1 cellular context compared by ENCODE assay signal in the genomic region with DNA sequence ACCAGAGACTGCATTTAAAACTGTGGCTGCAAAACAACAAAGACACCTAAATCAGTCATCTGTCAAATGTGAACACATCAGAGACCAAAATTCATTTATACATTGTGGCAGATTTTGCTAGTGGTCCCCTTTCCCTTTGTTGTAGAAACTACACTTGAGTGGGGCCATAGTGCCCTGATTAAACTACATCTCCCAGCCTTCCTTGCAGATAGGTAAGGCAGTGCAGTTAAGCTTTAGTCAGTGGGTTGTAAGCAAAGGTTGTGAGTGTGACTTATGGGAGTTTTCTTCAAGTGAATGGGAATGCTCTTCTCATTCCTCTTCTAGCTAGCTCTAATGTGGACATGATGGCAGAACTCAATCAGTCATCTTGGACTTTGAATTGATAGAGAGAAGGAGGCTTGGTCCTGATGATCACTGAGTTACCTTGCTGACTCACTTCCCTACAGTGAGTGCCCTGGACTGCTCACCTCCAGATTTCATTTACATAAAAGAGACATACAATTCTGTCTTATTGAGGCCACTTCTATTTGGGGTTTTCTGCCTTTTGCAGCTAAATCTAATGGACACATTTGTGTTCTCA.
TF ChIP-seq lines count a peak whose summit lies in the region.

No MANE protein-coding gene starts in this region.

TF ChIP-seq in IMR-90, 13 proteins besides CTCF, POLR2A, EP300 and RAD21:
- TF ChIP-seq MAZ (IDR thresholded peaks at IDR 0.05; ENCODE audit: borderline replicate concordance, low read depth, low read length), result no peak
- no peak for TF ChIP-seq NFE2L2 (IDR thresholded peaks at IDR 0.05; ENCODE audit: low read depth, low read length)
- TF ChIP-seq, protein P1, sequence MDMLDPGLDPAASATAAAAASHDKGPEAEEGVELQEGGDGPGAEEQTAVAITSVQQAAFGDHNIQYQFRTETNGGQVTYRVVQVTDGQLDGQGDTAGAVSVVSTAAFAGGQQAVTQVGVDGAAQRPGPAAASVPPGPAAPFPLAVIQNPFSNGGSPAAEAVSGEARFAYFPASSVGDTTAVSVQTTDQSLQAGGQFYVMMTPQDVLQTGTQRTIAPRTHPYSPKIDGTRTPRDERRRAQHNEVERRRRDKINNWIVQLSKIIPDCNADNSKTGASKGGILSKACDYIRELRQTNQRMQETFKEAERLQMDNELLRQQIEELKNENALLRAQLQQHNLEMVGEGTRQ (IDR thresholded peaks at IDR 0.05; ENCODE audit: low read depth, low read length), result no peak
- TF ChIP-seq BHLHE40 (IDR thresholded peaks at IDR 0.05; ENCODE audit: low read depth, low read length), result no peak
- no peak for TF ChIP-seq FOS (IDR thresholded peaks at IDR 0.05; ENCODE audit: low read depth, low read length)
- TF ChIP-seq RFX5 (IDR thresholded peaks at IDR 0.05; ENCODE audit: low read depth, low read length), result no peak
- no peak for TF ChIP-seq SMC3 (IDR thresholded peaks at IDR 0.05; ENCODE audit: low read depth, low read length)
- TF ChIP-seq, protein P2, sequence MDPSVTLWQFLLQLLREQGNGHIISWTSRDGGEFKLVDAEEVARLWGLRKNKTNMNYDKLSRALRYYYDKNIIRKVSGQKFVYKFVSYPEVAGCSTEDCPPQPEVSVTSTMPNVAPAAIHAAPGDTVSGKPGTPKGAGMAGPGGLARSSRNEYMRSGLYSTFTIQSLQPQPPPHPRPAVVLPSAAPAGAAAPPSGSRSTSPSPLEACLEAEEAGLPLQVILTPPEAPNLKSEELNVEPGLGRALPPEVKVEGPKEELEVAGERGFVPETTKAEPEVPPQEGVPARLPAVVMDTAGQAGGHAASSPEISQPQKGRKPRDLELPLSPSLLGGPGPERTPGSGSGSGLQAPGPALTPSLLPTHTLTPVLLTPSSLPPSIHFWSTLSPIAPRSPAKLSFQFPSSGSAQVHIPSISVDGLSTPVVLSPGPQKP (IDR thresholded peaks at IDR 0.05; ENCODE audit: borderline replicate concordance, low read depth, low read length), result no peak
